ENCODE assay signal across 9 cellular contexts in the genomic region with DNA sequence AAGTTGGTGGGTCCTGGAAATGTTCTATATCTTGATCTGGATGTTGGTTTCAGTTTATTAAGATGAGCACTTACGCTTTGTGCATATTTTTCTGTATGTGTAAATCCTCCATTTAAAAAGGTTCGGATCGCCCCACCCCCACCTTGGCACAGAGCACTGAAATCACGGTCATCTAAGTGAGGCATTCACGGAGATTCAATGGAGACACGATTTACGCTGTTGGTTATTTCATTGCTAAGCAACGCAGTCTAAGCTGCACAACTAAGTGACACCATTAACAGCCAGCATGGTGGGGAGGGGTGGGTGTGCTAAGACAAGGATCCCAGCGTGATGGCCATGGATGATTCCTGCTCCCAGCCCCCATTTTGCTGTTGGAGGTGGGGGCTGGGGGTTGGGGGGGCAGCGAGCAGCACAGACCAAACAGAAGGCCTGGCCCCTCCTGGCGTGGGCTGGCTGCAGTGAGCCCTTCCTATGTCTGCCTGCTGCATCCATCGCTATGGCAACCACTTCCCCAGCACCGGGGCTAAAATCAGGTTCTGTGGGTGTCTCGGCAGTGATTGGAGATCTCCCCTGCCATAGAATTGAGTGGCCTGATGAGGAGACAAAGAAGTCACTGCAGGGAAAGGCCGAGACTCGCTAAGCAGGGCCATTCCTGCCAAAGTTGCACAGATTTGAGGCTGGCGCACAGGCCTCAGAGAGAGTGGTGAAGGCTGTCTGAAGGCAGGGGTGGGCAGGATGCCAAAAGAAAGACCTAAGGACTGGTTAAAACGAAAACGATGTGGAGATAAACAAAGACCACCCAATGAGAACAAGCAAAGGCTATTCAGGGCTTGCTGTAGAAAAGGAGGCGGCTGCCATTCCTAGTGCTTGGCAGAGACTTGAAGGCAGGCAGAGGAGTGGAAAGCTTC. TPM values are rescaled to one million over a fixed set of nuclear protein-coding genes. Genes with fewer than 3 reads are reported as not detected.
DNase-seq lines count a peak whose midpoint lies in the region; ATAC-seq lines count a peak whose summit lies in the region.
"Had no signal": no experiment of that assay in that cellular context is flagged by ENCODE, and none has a peak within 500 bp of the region (broad histone marks: within the 10 kb centered on the region; RNA-seq: fewer than 3 reads in every experiment).

No MANE protein-coding gene starts in this region.

- H3K4me1 Mint-ChIP-seq in T-cell, result no peaks in the 10 kb centered on the region

- no peak overlapping the region for H3K4me3 Mint-ChIP-seq in T-cell

- H3K27ac Mint-ChIP-seq in T-cell, result no peak overlapping the region

- ATAC-seq in T-cell (replicated peaks in 1 of 4), result no peak
- ATAC-seq in GM21381 (IDR thresholded peaks at IDR 0.05; ENCODE audit: unreplicated experiment), result no peak

- POLR2A ChIA-PET in T-cell (lab: Charles Lee), result no interaction called here

- no peaks in the 10 kb centered on the region for H3K9me3 Mint-ChIP-seq in T-cell

- H3K36me3 Mint-ChIP-seq in T-cell, result no peaks in the 10 kb centered on the region

- peaks cover 14 to 21% of the 10 kb centered on the region in 2 donors for H3K27me3 Mint-ChIP-seq in T-cell

- DNase-seq in NCI-H128 (lab: John Stamatoyannopoulos, UW; ENCODE audit: unreplicated experiment) (peak; percentile 85), NCI-H345 treated with DMSO at 0.1 percent for 48 hours (lab: John Stamatoyannopoulos, UW; ENCODE audit: unreplicated experiment) (peak; percentile 90), ecto neural progenitor cell (ENCODE audit: low spot score) (peak; percentile 61), occipital lobe (lab: John Stamatoyannopoulos, UW) (peak; percentile 81), T-cell (no peak), NCI-H446 (lab: John Stamatoyannopoulos, UW) (no peak)
- DNase-seq: MM.1S, OCI-M1 had no signal

- CTCF ChIA-PET in T-cell (lab: Charles Lee), result no interaction called here

RNA-seq across cellular contexts. Expression of a gene that starts 14.2 kb away (rescaled TPM):
- total RNA-seq in occipital lobe (245 TPM), T-cell (100 to 1,000 TPM; 146 to 185 (median 167) TPM)

RNA-seq across cellular contexts. Expression of a gene that starts 31.5 kb away (rescaled TPM):
- total RNA-seq in occipital lobe, result 3.9 TPM
- 1 to 10 TPM in 2 of 5 donors, under 1 TPM in 3; 0.19 to 1.2 (median 0.80) TPM for total RNA-seq in T-cell

Comparison
In these comparisons a context has a peak if more than half of its experiments do, and no peak if none do; other contexts are left out.
1. DNase-seq: peak in NCI-H128 (single experiment), NCI-H345 treated with DMSO at 0.1 percent for 48 hours (single experiment), ecto neural progenitor cell (single experiment) and occipital lobe (single experiment); none in T-cell (0 of 34) and NCI-H446 (0 of 2).